Comparison of ENCODE assay signal across 2 cellular contexts in the genomic region with DNA sequence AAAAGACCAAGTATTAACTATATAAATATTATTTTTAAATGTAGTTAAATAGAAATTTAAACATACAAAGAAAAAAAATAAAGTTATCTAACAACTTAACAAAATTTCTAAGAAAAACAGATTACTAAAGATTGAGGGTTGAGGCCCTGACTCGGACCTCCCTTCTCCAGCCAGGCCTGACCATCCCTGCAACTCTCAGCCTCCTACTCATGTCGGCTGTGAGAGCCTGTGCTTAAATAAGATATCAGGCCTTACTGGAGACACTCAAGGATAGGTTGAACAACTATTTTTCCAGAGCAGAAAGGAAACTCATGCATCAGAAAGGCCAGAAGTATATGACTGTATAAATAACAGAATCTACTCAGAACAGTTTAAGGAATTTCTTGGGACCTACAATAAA.
TF ChIP-seq lines count a peak whose summit lies in the region.

No MANE protein-coding gene starts in this region.

TF ChIP-seq in GM23338, 12 proteins besides CTCF, POLR2A, EP300 and RAD21 (continued from another document):
- TF ChIP-seq, protein P1, sequence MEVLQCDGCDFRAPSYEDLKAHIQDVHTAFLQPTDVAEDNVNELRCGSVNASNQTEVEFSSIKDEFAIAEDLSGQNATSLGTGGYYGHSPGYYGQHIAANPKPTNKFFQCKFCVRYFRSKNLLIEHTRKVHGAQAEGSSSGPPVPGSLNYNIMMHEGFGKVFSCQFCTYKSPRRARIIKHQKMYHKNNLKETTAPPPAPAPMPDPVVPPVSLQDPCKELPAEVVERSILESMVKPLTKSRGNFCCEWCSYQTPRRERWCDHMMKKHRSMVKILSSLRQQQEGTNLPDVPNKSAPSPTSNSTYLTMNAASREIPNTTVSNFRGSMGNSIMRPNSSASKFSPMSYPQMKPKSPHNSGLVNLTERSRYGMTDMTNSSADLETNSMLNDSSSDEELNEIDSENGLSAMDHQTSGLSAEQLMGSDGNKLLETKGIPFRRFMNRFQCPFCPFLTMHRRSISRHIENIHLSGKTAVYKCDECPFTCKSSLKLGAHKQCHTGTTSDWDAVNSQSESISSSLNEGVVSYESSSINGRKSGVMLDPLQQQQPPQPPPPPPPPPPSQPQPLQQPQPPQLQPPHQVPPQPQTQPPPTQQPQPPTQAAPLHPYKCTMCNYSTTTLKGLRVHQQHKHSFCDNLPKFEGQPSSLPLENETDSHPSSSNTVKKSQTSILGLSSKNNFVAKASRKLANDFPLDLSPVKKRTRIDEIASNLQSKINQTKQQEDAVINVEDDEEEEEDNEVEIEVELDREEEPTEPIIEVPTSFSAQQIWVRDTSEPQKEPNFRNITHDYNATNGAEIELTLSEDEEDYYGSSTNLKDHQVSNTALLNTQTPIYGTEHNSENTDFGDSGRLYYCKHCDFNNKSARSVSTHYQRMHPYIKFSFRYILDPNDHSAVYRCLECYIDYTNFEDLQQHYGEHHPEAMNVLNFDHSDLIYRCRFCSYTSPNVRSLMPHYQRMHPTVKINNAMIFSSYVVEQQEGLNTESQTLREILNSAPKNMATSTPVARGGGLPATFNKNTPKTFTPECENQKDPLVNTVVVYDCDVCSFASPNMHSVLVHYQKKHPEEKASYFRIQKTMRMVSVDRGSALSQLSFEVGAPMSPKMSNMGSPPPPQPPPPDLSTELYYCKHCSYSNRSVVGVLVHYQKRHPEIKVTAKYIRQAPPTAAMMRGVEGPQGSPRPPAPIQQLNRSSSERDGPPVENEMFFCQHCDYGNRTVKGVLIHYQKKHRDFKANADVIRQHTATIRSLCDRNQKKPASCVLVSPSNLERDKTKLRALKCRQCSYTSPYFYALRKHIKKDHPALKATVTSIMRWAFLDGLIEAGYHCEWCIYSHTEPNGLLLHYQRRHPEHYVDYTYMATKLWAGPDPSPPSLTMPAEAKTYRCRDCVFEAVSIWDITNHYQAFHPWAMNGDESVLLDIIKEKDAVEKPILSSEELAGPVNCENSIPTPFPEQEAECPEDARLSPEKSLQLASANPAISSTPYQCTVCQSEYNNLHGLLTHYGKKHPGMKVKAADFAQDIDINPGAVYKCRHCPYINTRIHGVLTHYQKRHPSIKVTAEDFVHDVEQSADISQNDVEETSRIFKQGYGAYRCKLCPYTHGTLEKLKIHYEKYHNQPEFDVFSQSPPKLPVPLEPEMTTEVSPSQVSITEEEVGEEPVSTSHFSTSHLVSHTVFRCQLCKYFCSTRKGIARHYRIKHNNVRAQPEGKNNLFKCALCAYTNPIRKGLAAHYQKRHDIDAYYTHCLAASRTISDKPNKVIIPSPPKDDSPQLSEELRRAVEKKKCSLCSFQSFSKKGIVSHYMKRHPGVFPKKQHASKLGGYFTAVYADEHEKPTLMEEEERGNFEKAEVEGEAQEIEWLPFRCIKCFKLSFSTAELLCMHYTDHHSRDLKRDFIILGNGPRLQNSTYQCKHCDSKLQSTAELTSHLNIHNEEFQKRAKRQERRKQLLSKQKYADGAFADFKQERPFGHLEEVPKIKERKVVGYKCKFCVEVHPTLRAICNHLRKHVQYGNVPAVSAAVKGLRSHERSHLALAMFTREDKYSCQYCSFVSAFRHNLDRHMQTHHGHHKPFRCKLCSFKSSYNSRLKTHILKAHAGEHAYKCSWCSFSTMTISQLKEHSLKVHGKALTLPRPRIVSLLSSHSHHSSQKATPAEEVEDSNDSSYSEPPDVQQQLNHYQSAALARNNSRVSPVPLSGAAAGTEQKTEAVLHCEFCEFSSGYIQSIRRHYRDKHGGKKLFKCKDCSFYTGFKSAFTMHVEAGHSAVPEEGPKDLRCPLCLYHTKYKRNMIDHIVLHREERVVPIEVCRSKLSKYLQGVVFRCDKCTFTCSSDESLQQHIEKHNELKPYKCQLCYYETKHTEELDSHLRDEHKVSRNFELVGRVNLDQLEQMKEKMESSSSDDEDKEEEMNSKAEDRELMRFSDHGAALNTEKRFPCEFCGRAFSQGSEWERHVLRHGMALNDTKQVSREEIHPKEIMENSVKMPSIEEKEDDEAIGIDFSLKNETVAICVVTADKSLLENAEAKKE (CRISPR knock-in tag; IDR thresholded peaks at IDR 0.05) = no peak
- TF ChIP-seq EZH2 (IDR thresholded peaks at IDR 0.05; ENCODE audit: low read depth, unreplicated experiment) = no peak
- no peak for TF ChIP-seq EZH2phosphoT487 (IDR thresholded peaks at IDR 0.05; ENCODE audit: unreplicated experiment)
- no peak for TF ChIP-seq JUNB (IDR thresholded peaks at IDR 0.05; ENCODE audit: unreplicated experiment)
- no peak for TF ChIP-seq STAT1 (IDR thresholded peaks at IDR 0.05; ENCODE audit: unreplicated experiment)
- no peak for TF ChIP-seq ZNF114 (CRISPR knock-in tag; IDR thresholded peaks at IDR 0.05)
- TF ChIP-seq, protein P2, sequence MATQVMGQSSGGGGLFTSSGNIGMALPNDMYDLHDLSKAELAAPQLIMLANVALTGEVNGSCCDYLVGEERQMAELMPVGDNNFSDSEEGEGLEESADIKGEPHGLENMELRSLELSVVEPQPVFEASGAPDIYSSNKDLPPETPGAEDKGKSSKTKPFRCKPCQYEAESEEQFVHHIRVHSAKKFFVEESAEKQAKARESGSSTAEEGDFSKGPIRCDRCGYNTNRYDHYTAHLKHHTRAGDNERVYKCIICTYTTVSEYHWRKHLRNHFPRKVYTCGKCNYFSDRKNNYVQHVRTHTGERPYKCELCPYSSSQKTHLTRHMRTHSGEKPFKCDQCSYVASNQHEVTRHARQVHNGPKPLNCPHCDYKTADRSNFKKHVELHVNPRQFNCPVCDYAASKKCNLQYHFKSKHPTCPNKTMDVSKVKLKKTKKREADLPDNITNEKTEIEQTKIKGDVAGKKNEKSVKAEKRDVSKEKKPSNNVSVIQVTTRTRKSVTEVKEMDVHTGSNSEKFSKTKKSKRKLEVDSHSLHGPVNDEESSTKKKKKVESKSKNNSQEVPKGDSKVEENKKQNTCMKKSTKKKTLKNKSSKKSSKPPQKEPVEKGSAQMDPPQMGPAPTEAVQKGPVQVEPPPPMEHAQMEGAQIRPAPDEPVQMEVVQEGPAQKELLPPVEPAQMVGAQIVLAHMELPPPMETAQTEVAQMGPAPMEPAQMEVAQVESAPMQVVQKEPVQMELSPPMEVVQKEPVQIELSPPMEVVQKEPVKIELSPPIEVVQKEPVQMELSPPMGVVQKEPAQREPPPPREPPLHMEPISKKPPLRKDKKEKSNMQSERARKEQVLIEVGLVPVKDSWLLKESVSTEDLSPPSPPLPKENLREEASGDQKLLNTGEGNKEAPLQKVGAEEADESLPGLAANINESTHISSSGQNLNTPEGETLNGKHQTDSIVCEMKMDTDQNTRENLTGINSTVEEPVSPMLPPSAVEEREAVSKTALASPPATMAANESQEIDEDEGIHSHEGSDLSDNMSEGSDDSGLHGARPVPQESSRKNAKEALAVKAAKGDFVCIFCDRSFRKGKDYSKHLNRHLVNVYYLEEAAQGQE (IDR thresholded peaks at IDR 0.05; ENCODE audit: unreplicated experiment) = no peak
- TF ChIP-seq ZNF331 (CRISPR knock-in tag; IDR thresholded peaks at IDR 0.05; ENCODE audit: low read depth) = no peak
- no peak for TF ChIP-seq CREB1 (CRISPR knock-in tag; IDR thresholded peaks at IDR 0.05; ENCODE audit: low read depth)
- no peak for TF ChIP-seq NANOG (IDR thresholded peaks at IDR 0.05; ENCODE audit: borderline replicate concordance)

TF ChIP-seq in HepG2, 621 proteins besides CTCF, POLR2A, EP300 and RAD21 (continued from another document):
- TF ChIP-seq, protein P3, sequence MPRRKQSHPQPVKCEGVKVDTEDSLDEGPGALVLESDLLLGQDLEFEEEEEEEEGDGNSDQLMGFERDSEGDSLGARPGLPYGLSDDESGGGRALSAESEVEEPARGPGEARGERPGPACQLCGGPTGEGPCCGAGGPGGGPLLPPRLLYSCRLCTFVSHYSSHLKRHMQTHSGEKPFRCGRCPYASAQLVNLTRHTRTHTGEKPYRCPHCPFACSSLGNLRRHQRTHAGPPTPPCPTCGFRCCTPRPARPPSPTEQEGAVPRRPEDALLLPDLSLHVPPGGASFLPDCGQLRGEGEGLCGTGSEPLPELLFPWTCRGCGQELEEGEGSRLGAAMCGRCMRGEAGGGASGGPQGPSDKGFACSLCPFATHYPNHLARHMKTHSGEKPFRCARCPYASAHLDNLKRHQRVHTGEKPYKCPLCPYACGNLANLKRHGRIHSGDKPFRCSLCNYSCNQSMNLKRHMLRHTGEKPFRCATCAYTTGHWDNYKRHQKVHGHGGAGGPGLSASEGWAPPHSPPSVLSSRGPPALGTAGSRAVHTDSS (CRISPR knock-in tag; conservative IDR thresholded peaks at IDR 0.05) = no peak
- no peak for TF ChIP-seq FOSL1 (CRISPR knock-in tag; IDR thresholded peaks at IDR 0.05; ENCODE audit: borderline replicate concordance)
- TF ChIP-seq BRD4 (CRISPR knock-in tag; IDR thresholded peaks at IDR 0.05) = no peak
- TF ChIP-seq ZNF180 (CRISPR knock-in tag; IDR thresholded peaks at IDR 0.05; ENCODE audit: borderline replicate concordance, low read depth) = no peak
- TF ChIP-seq GLI4 (CRISPR knock-in tag; IDR thresholded peaks at IDR 0.05; ENCODE audit: borderline replicate concordance) = no peak
- no peak for TF ChIP-seq SP4 (CRISPR knock-in tag; IDR thresholded peaks at IDR 0.05)
- no peak for TF ChIP-seq ZNF441 (CRISPR knock-in tag; IDR thresholded peaks at IDR 0.05; ENCODE audit: borderline replicate concordance)
- no peak for TF ChIP-seq KLF11 (CRISPR knock-in tag; IDR thresholded peaks at IDR 0.05)
- TF ChIP-seq CBX5 (CRISPR knock-in tag; IDR thresholded peaks at IDR 0.05; ENCODE audit: borderline replicate concordance) = no peak
- no peak for TF ChIP-seq ZNF460 (CRISPR knock-in tag; IDR thresholded peaks at IDR 0.05; ENCODE audit: borderline replicate concordance)
- TF ChIP-seq PCBP1 (IDR thresholded peaks at IDR 0.05; ENCODE audit: borderline replicate concordance, low read depth, low read length) = no peak
